13 cellular contexts compared by ENCODE assay signal in the genomic region with DNA sequence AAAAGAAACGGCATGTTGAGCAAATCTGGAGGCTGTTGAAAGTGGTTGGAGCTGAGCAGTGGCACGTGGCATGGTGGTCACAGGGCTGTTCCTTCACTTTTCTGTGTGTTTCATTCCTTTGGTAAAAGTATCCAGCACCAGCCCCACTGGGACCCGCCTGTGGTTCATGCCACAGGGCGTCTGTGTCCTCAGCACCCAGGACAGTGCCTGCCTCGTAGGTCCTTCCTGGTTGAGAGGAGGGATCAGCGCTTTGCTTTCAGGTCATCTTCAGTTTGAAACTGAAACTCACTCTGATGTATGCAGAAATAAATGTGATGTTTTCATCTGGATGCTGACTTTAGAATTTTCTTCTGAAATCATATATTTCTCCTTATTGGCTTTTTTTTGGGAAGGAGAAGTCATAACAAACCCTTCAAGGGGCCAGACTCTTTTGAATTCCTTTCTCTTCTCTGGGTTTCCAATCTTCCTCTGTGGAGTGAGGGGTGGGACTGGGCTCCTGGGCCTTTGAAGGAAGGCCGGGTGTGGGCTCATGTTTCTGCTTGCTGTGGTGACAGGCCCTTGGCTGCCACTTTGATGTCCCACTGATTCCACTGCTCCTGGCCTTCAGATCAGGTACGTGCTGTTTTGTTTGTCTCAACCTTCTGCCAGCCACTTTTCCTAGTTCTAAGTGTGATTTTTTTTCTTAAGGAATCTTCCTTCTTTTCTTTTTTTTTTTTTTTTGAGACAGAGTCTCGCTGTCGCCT. TPM values are rescaled to one million over a fixed set of nuclear protein-coding genes. Genes with fewer than 3 reads are reported as not detected.
DNase-seq lines count a peak whose midpoint lies in the region; ATAC-seq, FAIRE-seq and TF ChIP-seq lines count a peak whose summit lies in the region.
"Had no signal": no experiment of that assay in that cellular context is flagged by ENCODE, and none has a peak within 500 bp of the region (broad histone marks: within the 10 kb centered on the region; RNA-seq: fewer than 3 reads in every experiment).

No MANE protein-coding gene starts in this region.

- no peak overlapping the region for H3K4me3 ChIP-seq in BLaER1 treated with 17β-estradiol and CSF1 and Interleukin-3, amounts not matched to agents 10 nM and 100 nM
- no peak overlapping the region for H3K4me3 ChIP-seq in coronary artery
- H3K4me3 ChIP-seq: suprapubic skin had no signal

- peak overlapping the region in 1 of 11 experiments; percentile 29; a peak in 2 of 22 replicates for H3K9ac ChIP-seq in BLaER1 treated with 17β-estradiol and CSF1 and Interleukin-3, amounts not matched to agents 10 nM and 100 nM

- CTCF ChIA-PET in RWPE1 (lab: Yijun Ruan, JAX): interaction anchor here (0.6 to 0.7 kb wide), 2 partner anchors 28 to 256 kb away, joined by 3 read pairs; no protein-coding TSS in a partner anchor

- POLR2A ChIA-PET in RWPE1 (lab: Yijun Ruan, JAX; ENCODE audit: low non-redundant PET): no interaction called here

- H4K20me1 ChIP-seq in BLaER1 treated with 17β-estradiol and CSF1 and Interleukin-3, amounts not matched to agents 10 nM and 100 nM: peaks cover 12 to 100% (median 79%) of the 10 kb centered on the region in 11 experiments

- peaks cover 57 to 66% (median 61%) of the 10 kb centered on the region in 10 experiments for H3K4me1 ChIP-seq in BLaER1 treated with 17β-estradiol and CSF1 and Interleukin-3, amounts not matched to agents 10 nM and 100 nM

- H3K27ac ChIP-seq in BLaER1 treated with 17β-estradiol and CSF1 and Interleukin-3, amounts not matched to agents 10 nM and 100 nM: peak overlapping the region in 6 of 11 experiments; percentile 1 to 46 (median 16); a peak in 8 of 22 replicates
- H3K27ac ChIP-seq in RWPE1 (peak overlapping the region; percentile 16; the same call in 1 of the 2 replicates), coronary artery (no peak overlapping the region)
- H3K27ac ChIP-seq: suprapubic skin had no signal

- peaks cover 20 to 64% (median 31%) of the 10 kb centered on the region in 11 experiments for H3K36me3 ChIP-seq in BLaER1 treated with 17β-estradiol and CSF1 and Interleukin-3, amounts not matched to agents 10 nM and 100 nM

- TF ChIP-seq CTCF in RWPE1 (conservative IDR thresholded peaks at IDR 0.05; ENCODE audit: low read depth) (no peak), coronary artery (IDR thresholded peaks at IDR 0.05) (no peak)

- no peak for TF ChIP-seq POLR2A in GM12892 (IDR thresholded peaks at IDR 0.05; ENCODE audit: low read depth, low read length)

- H3K9me3 ChIP-seq in BLaER1 treated with 17β-estradiol and CSF1 and Interleukin-3, amounts not matched to agents 10 nM and 100 nM (replicated peaks in 1 of 11): peaks cover 0 to 18% (median 11%) of the 10 kb centered on the region in 11 experiments; a peak in 17 of 22 replicates
- H3K9me3 ChIP-seq: suprapubic skin had no signal

- intact Hi-C loops in left ventricle myocardium superior (cut with micrococcal nuclease): no loop called here

- DNase-seq in GM12892 (ENCODE audit: insufficient read length): peak; percentile 63
- no peak for DNase-seq in RWPE1 (ENCODE audit: low spot score)
- DNase-seq in left ventricle myocardium superior: no peak
- no peak for DNase-seq in GOT3 (lab: John Stamatoyannopoulos, UW)
- no peak for DNase-seq in coronary artery (ENCODE audit: low spot score)
- DNase-seq in NCI-H526 treated with DMSO at 0.1 percent for 48 hours (lab: John Stamatoyannopoulos, UW): no peak
- DNase-seq: central memory CD4-positive, alpha-beta T cell; COR-L47; islet precursor cell; NCI-H1417 treated with DMSO at 0.1 percent for 48 hours had no signal

- H3K27me3 ChIP-seq in BLaER1 treated with 17β-estradiol and CSF1 and Interleukin-3, amounts not matched to agents 10 nM and 100 nM: no peaks in the 10 kb centered on the region
- H3K27me3 ChIP-seq: suprapubic skin had no signal

- ATAC-seq in left ventricle myocardium superior (peak; percentile 66), GM18873 (IDR thresholded peaks at IDR 0.05; ENCODE audit: low FRiP score, unreplicated experiment) (no peak)

- FAIRE-seq in GM12892 (lab: Jason Lieb, UNC): peak; percentile 92

- peak overlapping the region; percentile 9 to 72 (median 58) for H3K4me2 ChIP-seq in BLaER1 treated with 17β-estradiol and CSF1 and Interleukin-3, amounts not matched to agents 10 nM and 100 nM

RNA-seq across cellular contexts. Expression of gene TBC1D22A, which starts 26.1 kb away (rescaled TPM):
- 29.0 TPM for polyA plus RNA-seq in GM12892 (2012; ENCODE audit: missing spikeins)
- 15.8 TPM for total RNA-seq in left ventricle myocardium superior

RNA-seq across cellular contexts. Expression of gene CERK, which starts 50.5 kb away (rescaled TPM):
- 17.3 TPM for polyA plus RNA-seq in GM12892 (2012; ENCODE audit: missing spikeins)
- 87.5 TPM for total RNA-seq in left ventricle myocardium superior

Comparison
In these comparisons a context has a peak if more than half of its experiments do, and no peak if none do; other contexts are left out.
1. H3K27ac ChIP-seq: peak in BLaER1 treated with 17β-estradiol and CSF1 and Interleukin-3, amounts not matched to agents 10 nM and 100 nM (6 of 11) and RWPE1 (single experiment); none in coronary artery (0 of 2).